ENCODE assay signal across 1 cellular context in genomic region chr15:56410712-56411111, GRCh38.
TF ChIP-seq lines count a peak whose summit lies in the region.

No MANE protein-coding gene starts in this region.

TF ChIP-seq in GM12878, 131 proteins besides CTCF, POLR2A, EP300 and RAD21:
- no peak for TF ChIP-seq NFIC (IDR thresholded peaks at IDR 0.05; ENCODE audit: low read depth, low read length)
- TF ChIP-seq NFYA (IDR thresholded peaks at IDR 0.05; ENCODE audit: borderline replicate concordance, low read depth, low read length): no peak
- TF ChIP-seq ZSCAN29 (IDR thresholded peaks at IDR 0.05): no peak
- TF ChIP-seq KDM1A (IDR thresholded peaks at IDR 0.05; ENCODE audit: borderline replicate concordance): no peak
